In the genomic region with DNA sequence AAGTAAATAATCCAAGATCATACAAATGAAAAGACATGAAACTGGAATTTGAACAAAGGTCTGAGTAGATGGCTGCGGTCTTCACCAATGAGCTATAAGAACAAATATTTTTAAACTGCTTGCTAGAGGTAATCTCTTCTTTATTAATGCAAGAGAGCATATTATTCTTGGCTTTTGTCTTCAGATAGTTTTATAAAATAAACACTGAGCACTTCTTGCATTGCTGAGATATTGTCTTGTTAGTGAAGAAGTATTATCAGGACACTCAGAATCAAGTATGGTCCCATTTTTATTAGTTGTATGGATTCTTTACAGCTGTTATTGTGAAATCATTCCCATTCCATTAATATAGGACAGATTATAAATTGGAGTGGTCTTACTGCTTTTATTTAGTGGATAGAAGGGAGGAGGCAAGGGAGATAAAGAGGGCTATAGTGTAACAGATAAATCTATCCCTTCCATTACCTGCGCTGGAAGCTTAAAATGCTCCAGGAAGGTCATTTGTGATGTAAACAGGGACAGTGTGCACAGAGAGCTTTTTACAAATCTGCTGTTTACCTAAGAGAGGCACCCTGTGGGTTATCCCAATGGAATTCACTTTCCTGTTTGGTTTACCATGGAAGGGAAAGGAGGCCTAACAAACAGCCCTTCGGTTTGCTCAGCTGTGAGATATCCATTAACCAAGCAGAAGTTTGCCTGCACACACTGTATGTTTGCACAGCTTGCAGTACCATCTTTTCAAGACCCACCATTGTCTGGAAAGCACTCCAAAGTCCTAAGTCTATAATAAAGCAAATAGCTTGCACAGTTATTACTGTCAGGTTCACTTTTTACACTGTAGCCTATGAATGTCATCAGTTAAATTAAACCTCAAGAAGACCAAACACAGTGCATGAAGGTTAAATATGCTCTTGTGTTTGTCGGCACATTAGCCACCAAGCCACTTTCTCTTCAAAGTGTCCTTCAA, we compare ENCODE assay signal across 11 cellular contexts.
DNase-seq lines count a peak whose midpoint lies in the region; ATAC-seq, FAIRE-seq and TF ChIP-seq lines count a peak whose summit lies in the region.
"Had no signal": no experiment of that assay in that cellular context is flagged by ENCODE, and none has a peak within 500 bp of the region (broad histone marks: within the 10 kb centered on the region; RNA-seq: fewer than 3 reads in every experiment).

No MANE protein-coding gene starts in this region.

- ATAC-seq in right lobe of liver = peak; percentile 95 to 99 (median 98)
- ATAC-seq in GM21381 (IDR thresholded peaks at IDR 0.05; ENCODE audit: unreplicated experiment) = no peak
- ATAC-seq: stimulated activated naive CD8-positive, alpha-beta T cell treated with anti-CD3 and anti-CD28 coated beads, Interleukin-15, Interleukin-2, amounts not matched to agents 100 U/mL and 50 U/mL, for 24 hours had no signal

- no peak for TF ChIP-seq CTCF in right lobe of liver (IDR thresholded peaks at IDR 0.05)
- TF ChIP-seq CTCF in BE2C (IDR thresholded peaks at IDR 0.05; ENCODE audit: low read depth, low read length) = no peak

- H3K27me3 ChIP-seq in right lobe of liver = no peaks in the 10 kb centered on the region
- H3K27me3 ChIP-seq in BE2C = no peaks in the 10 kb centered on the region

- no peaks in the 10 kb centered on the region for H3K36me3 ChIP-seq in right lobe of liver
- H3K36me3 ChIP-seq in BE2C = no peaks in the 10 kb centered on the region

- H3K4me1 ChIP-seq in right lobe of liver (peaks cover 0 to 14% (median 4%) of the 10 kb centered on the region in 4 donors), BE2C (no peaks in the 10 kb centered on the region)

- TF ChIP-seq POLR2A in right lobe of liver (IDR thresholded peaks at IDR 0.05) = no peak

- intact Hi-C loops in right lobe of liver (cut with DNase I) = no loop called here

- H3K9me3 ChIP-seq in right lobe of liver (no peaks in the 10 kb centered on the region), BE2C (no peaks in the 10 kb centered on the region)

- H3K4me3 ChIP-seq in right lobe of liver (no peak overlapping the region), BE2C (ENCODE audit: low read depth, low read length) (no peak overlapping the region)

- H3K27ac ChIP-seq in right lobe of liver = peak overlapping the region in 2 of 3 donors; percentile 24 to 68

- FAIRE-seq in urothelium cell line (lab: Jason Lieb, UNC) = no peak

- WGBS in right lobe of liver (ENCODE audit: insufficient coverage, low coverage, low lambda C conversion rate, missing lambda C conversion rate) = 47% methylated on average over 4 of the region's 4 CpGs

- peak; percentile 44 for DNase-seq in DMS79 treated with DMSO at 0.1 percent for 48 hours (lab: John Stamatoyannopoulos, UW)
- DNase-seq in NCI-H187 treated with DMSO at 0.1 percent for 48 hours (lab: John Stamatoyannopoulos, UW) = peak; percentile 77
- DNase-seq in SHP77 (lab: John Stamatoyannopoulos, UW) = peak; percentile 97 to 98
- no peak for DNase-seq in right lobe of liver
- no peak for DNase-seq in urothelium cell line (ENCODE audit: low spot score)
- DNase-seq in BE2C = no peak
- no peak for DNase-seq in activated CD8-positive, alpha-beta memory T cell treated with anti-CD3 and anti-CD28 coated beads, Interleukin-2, amount 50 U/mL, for 48 hours
- DNase-seq: NCI-H446 treated with DMSO at 0.1 percent for 48 hours; SIG-M5; stimulated activated naive CD8-positive, alpha-beta T cell treated with anti-CD3 and anti-CD28 coated beads, Interleukin-15, Interleukin-2, amounts not matched to agents 100 U/mL and 50 U/mL, for 24 hours had no signal

Comparison
In these comparisons a context has a peak if more than half of its experiments do, and no peak if none do; other contexts are left out.
1. DNase-seq: peak in DMS79 treated with DMSO at 0.1 percent for 48 hours (single experiment), NCI-H187 treated with DMSO at 0.1 percent for 48 hours (single experiment) and SHP77 (2 of 2); none in right lobe of liver (0 of 3), urothelium cell line (single experiment), BE2C (single experiment) and activated CD8-positive, alpha-beta memory T cell treated with anti-CD3 and anti-CD28 coated beads, Interleukin-2, amount 50 U/mL, for 48 hours (single experiment).